In genomic region chr19:56066152-56067023, GRCh38 we compare ENCODE assay signal across 8 cellular contexts. TPM values are rescaled to one million over a fixed set of nuclear protein-coding genes. Genes with fewer than 3 reads are reported as not detected.
DNase-seq lines count a peak whose midpoint lies in the region; ATAC-seq and TF ChIP-seq lines count a peak whose summit lies in the region.

No MANE protein-coding gene starts in this region.

- peaks cover 6% of the 10 kb centered on the region for H3K27me3 Mint-ChIP-seq in GM23338 (ENCODE audit: insufficient read depth, low read depth, poor library complexity)

- H3K79me2 ChIP-seq in GM23338 (replicated peaks; ENCODE audit: insufficient read depth): no peaks in the 10 kb centered on the region

- H3F3A ChIP-seq in GM23338 (replicated peaks; ENCODE audit: low read depth): no peaks in the 10 kb centered on the region

- DNase-seq in C1 segment of cervical spinal cord (lab: John Stamatoyannopoulos, UW) (peak in 11 of 14 donors; percentile 2 to 49 (median 29)), GM23338 (ENCODE audit: low spot score) (peak; percentile 82), NCI-H2171 treated with DMSO at 0.1 percent for 48 hours (lab: John Stamatoyannopoulos, UW) (peak; percentile 43), ecto neural progenitor cell (ENCODE audit: low spot score) (peak; percentile 84), mesenteric fat pad (ENCODE audit: low spot score) (peak; percentile 91)
- DNase-seq in activated CD4-positive, alpha-beta T cell treated with anti-CD3 and anti-CD28 coated beads, Interleukin-2, amount 50 U/mL, for 48 hours: peak; percentile 63 to 73
- peak; percentile 36 to 37 for DNase-seq in stimulated activated CD8-positive, alpha-beta memory T cell treated with anti-CD3 and anti-CD28 coated beads, Interleukin-2, amount 100 ng/mL, for 1 hour (ENCODE audit: low read depth in 2 of 2)

- H3K4me2 ChIP-seq in GM23338: peak overlapping the region; percentile 80

- H3K9me3 Mint-ChIP-seq in GM23338: peaks cover 38% of the 10 kb centered on the region

- TF ChIP-seq CTCF in GM23338 (conservative IDR thresholded peaks at IDR 0.05; ENCODE audit: low read depth in 2 of 2): peak; percentile 77 to 84

- H3K4me1 ChIP-seq in GM23338 (ENCODE audit: insufficient read depth): no peaks in the 10 kb centered on the region

- H3K4me1 Mint-ChIP-seq in GM23338: no peaks in the 10 kb centered on the region; the same call in 2 of the 3 replicates

- ATAC-seq in GM23338 (peak; percentile 95), HG03439 (IDR thresholded peaks at IDR 0.05; ENCODE audit: unreplicated experiment) (no peak)

- H3K4me3 Mint-ChIP-seq in GM23338: peak overlapping the region; percentile 63

- H3K36me3 Mint-ChIP-seq in GM23338 (ENCODE audit: low read depth): no peaks in the 10 kb centered on the region; the same call in 2 of the 3 replicates

- no peak overlapping the region for H3K27ac ChIP-seq in GM23338 (ENCODE audit: low read depth)

- no peaks in the 10 kb centered on the region for H4K20me1 ChIP-seq in GM23338 (replicated peaks; ENCODE audit: insufficient read depth)

- H3K4me3 ChIP-seq in GM23338: peak overlapping the region; percentile 50; the same call in 1 of the 2 replicates

- H3K9me2 ChIP-seq in GM23338 (ENCODE audit: insufficient read depth): no peaks in the 10 kb centered on the region

- peak overlapping the region; percentile 97 for H2AFZ ChIP-seq in GM23338

- 0 out of 2 replicates have a peak, but pooled peaks cover 7% of the 10 kb centered on the region for H3K27me3 ChIP-seq in GM23338 (ENCODE audit: insufficient read depth)

- H3K36me3 ChIP-seq in GM23338 (ENCODE audit: insufficient read depth): no peaks in the 10 kb centered on the region

- H3K27ac Mint-ChIP-seq in GM23338: no peak overlapping the region

TF ChIP-seq in GM23338, 12 proteins besides CTCF, POLR2A, EP300 and RAD21:
- TF ChIP-seq POLR2AphosphoS5 (IDR thresholded peaks at IDR 0.05; ENCODE audit: low read depth) (no peak), ZNF462 (CRISPR knock-in tag; IDR thresholded peaks at IDR 0.05) (no peak), EZH2phosphoT487 (IDR thresholded peaks at IDR 0.05; ENCODE audit: unreplicated experiment) (no peak), NANOG (IDR thresholded peaks at IDR 0.05; ENCODE audit: borderline replicate concordance) (no peak), CREB1 (CRISPR knock-in tag; IDR thresholded peaks at IDR 0.05; ENCODE audit: low read depth) (no peak), STAT1 (IDR thresholded peaks at IDR 0.05; ENCODE audit: unreplicated experiment) (no peak), REST (IDR thresholded peaks at IDR 0.05; ENCODE audit: unreplicated experiment) (no peak), ETS1 (IDR thresholded peaks at IDR 0.05) (no peak), ZNF114 (CRISPR knock-in tag; IDR thresholded peaks at IDR 0.05) (no peak), JUNB (IDR thresholded peaks at IDR 0.05; ENCODE audit: unreplicated experiment) (no peak)

RNA-seq across cellular contexts. Expression of gene ZNF787, which starts 54.7 kb away (rescaled TPM):
- 35.3 and 44.6 TPM in 2 replicates for total RNA-seq in GM23338 (2014; rRNA removed; shearing (Covaris generic))
- 12.5 and 15.9 TPM in 2 replicates for polyA plus RNA-seq in GM23338 (2016; fragmentation: Nextera tagmentation; extraction: Ambion mirVana)
- 35.1 TPM for total RNA-seq in mesenteric fat pad

Comparison
In these comparisons a context has a peak if more than half of its experiments do, and no peak if none do; other contexts are left out.
1. DNase-seq: peak in every context shown above with its lines; median percentile 91 in mesenteric fat pad; 84 in ecto neural progenitor cell; 82 in GM23338; 68 in activated CD4-positive, alpha-beta T cell treated with anti-CD3 and anti-CD28 coated beads, Interleukin-2, amount 50 U/mL, for 48 hours; 43 in NCI-H2171 treated with DMSO at 0.1 percent for 48 hours; 36 in stimulated activated CD8-positive, alpha-beta memory T cell treated with anti-CD3 and anti-CD28 coated beads, Interleukin-2, amount 100 ng/mL, for 1 hour; 29 in C1 segment of cervical spinal cord.